ENCODE assay signal across 24 cellular contexts in genomic region chr9:98500337-98500919, GRCh38.
"Had no signal": no experiment of that assay in that cellular context is flagged by ENCODE, and none has a peak within 500 bp of the region (broad histone marks: within the 10 kb centered on the region; RNA-seq: fewer than 3 reads in every experiment).

No MANE protein-coding gene starts in this region.

- DNase-seq: colonic mucosa; effector CD8-positive, alpha-beta T cell; heart right ventricle; hypothalamus; left cardiac atrium; left ventricle myocardium inferior; lower lobe of right lung; psoas muscle; retina; spleen; stimulated activated CD4-positive, alpha-beta T cell treated with anti-CD3 and anti-CD28 coated beads, Interleukin-15, amount 100 ng/mL, for 24 hours; stimulated activated CD4-positive, alpha-beta T cell treated with anti-CD3 and anti-CD28 coated beads, Interleukin-2, amount 100 ng/mL, for 24 hours; stimulated activated CD4-positive, alpha-beta T cell treated with anti-CD3 and anti-CD28 coated beads, Interleukin-4, amount 100 ng/mL, for 4 hours; stimulated activated naive B cell treated with anti-CD40 and anti-IgM and Interleukin-4, amounts not matched to agents 10 μg/mL and 1 μg/mL and 100 μg/mL, for 72 hours; stimulated activated naive CD8-positive, alpha-beta T cell treated with anti-CD3 and anti-CD28 coated beads, Interleukin-15, amount 100 ng/mL, for 72 hours; testis had no signal

- ATAC-seq: esophagus mucosa; heart right ventricle; left cardiac atrium; lower lobe of right lung; natural killer cell treated with Interleukin-12 subunit alpha and Interleukin-12 subunit beta and Interleukin-15 and Interleukin-18, amount 100 ng/mL, for 72 hours; psoas muscle; sciatic nerve; stimulated activated naive B cell treated with anti-CD40 and anti-IgM and Interleukin-4, amounts not matched to agents 10 μg/mL and 1 μg/mL and 100 μg/mL, for 72 hours; stimulated activated naive CD8-positive, alpha-beta T cell treated with anti-CD3 and anti-CD28 coated beads, Interleukin-15, amount 100 ng/mL, for 72 hours had no signal

- H3K4me1 ChIP-seq: colonic mucosa, psoas muscle, spleen, testis had no signal

- H3K27me3 ChIP-seq: colonic mucosa, heart right ventricle, testis, tibial nerve had no signal

- FAIRE-seq: endometrium, frontal cortex, keratinocyte, urothelium cell line had no signal

- H3K27ac ChIP-seq: colonic mucosa, heart right ventricle, left ventricle myocardium inferior, lower lobe of right lung, psoas muscle, spleen, testis, tibial nerve had no signal

- H3K4me3 ChIP-seq: colonic mucosa, heart right ventricle, left ventricle myocardium inferior, lower lobe of right lung, psoas muscle, spleen, testis, tibial nerve had no signal

- H3K36me3 ChIP-seq: colonic mucosa, heart right ventricle, left ventricle myocardium inferior, lower lobe of right lung, spleen, tibial nerve had no signal

- H3K9me3 ChIP-seq: colonic mucosa, heart right ventricle, left ventricle myocardium inferior, lower lobe of right lung, psoas muscle, spleen, testis, tibial nerve had no signal
